ENCODE assay signal across 27 cellular contexts in the genomic region with DNA sequence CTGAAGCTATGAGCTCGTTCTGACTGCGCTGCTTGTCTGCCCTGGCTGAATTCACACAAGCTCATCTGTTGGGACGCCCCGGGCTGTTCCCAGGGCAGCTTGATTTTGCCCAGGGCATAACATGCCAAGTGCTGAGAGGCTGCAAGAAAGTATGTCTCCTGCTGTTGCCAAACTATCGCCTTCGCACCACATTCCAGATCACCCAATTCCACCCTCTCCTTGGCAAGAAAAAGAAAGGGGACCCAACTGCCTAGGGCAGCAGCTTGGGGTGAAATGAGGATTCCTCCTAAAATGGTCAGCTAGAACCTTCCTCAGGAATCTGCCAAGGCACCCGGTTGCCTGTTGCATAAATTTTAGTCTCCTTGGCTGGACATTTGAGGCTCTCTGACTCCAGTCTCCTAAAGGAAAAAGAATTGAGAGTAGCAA. TPM values are rescaled to one million over a fixed set of nuclear protein-coding genes. Genes with fewer than 3 reads are reported as not detected.
DNase-seq lines count a peak whose midpoint lies in the region; ATAC-seq and TF ChIP-seq lines count a peak whose summit lies in the region.
"Had no signal": no experiment of that assay in that cellular context is flagged by ENCODE, and none has a peak within 500 bp of the region (broad histone marks: within the 10 kb centered on the region; RNA-seq: fewer than 3 reads in every experiment).

No MANE protein-coding gene starts in this region.

- H3K4me2 ChIP-seq in GM23248 (ENCODE audit: unreplicated experiment): no peak overlapping the region
- H3K4me2 ChIP-seq: smooth muscle cell had no signal

- peak; percentile 6 for ATAC-seq in omental fat pad (ENCODE audit: low FRiP score)
- ATAC-seq: left colon, WTC11 had no signal

- H3K9ac ChIP-seq in GM23248: no peak overlapping the region

- H3K9me2 ChIP-seq in GM23248 (ENCODE audit: insufficient read depth): no peaks in the 10 kb centered on the region

- H3K9me3 ChIP-seq in GM23248 (ENCODE audit: low read depth) (no peaks in the 10 kb centered on the region), tibial artery (no peaks in the 10 kb centered on the region)
- H3K9me3 ChIP-seq: adrenal gland, Peyer's patch, SJCRH30, suprapubic skin had no signal

- H3K27ac ChIP-seq in GM23248: no peak overlapping the region
- peak overlapping the region; percentile 77 to 85 for H3K27ac ChIP-seq in tibial artery
- H3K27ac ChIP-seq: SJCRH30, suprapubic skin had no signal

- no peaks in the 10 kb centered on the region for H3K79me2 ChIP-seq in GM23248 (ENCODE audit: insufficient read depth)

- peaks cover 24% of the 10 kb centered on the region for H3K4me1 ChIP-seq in GM23248 (ENCODE audit: insufficient read depth)
- H3K4me1 ChIP-seq in tibial artery: peaks cover 0 to 80% (median 69%) of the 10 kb centered on the region in 4 donors

- WGBS in GM23248 (ENCODE audit: low coverage in 1 of 2, low lambda C conversion rate in 2 of 2, missing lambda C conversion rate in 2 of 2), 2 experiments: 48 to 56% methylated on average over 7 of the region's 7 CpGs

- H3K36me3 ChIP-seq in GM23248 (ENCODE audit: low read depth) (no peaks in the 10 kb centered on the region), tibial artery (no peaks in the 10 kb centered on the region)
- H3K36me3 ChIP-seq: adrenal gland, Peyer's patch, SJCRH30, suprapubic skin had no signal

- TF ChIP-seq CTCF in omental fat pad (IDR thresholded peaks at IDR 0.05): no peak
- TF ChIP-seq CTCF in tibial artery (IDR thresholded peaks at IDR 0.05): no peak

- peaks cover 8% of the 10 kb centered on the region for H3F3A ChIP-seq in GM23248 (ENCODE audit: insufficient read depth)

- H2AFZ ChIP-seq in GM23248: no peak overlapping the region

- H3K27me3 ChIP-seq in GM23248 (replicated peaks; ENCODE audit: insufficient read depth) (no peaks in the 10 kb centered on the region), tibial artery (no peaks in the 10 kb centered on the region)
- H3K27me3 ChIP-seq: adrenal gland, Peyer's patch, SJCRH30, suprapubic skin had no signal

- in situ Hi-C loops in GM23248 (cut with MboI): no loop called here

- intact Hi-C loops in tibial artery (cut with DNase I; ENCODE audit: low total_unique reads): no loop called here

- no peaks in the 10 kb centered on the region for H4K20me1 ChIP-seq in GM23248 (ENCODE audit: insufficient read depth)

- H3K4me3 ChIP-seq in GM23248 (no peak overlapping the region), tibial artery (peak overlapping the region in 1 of 2 donors; percentile 18)
- H3K4me3 ChIP-seq: adrenal gland, Peyer's patch, SJCRH30, smooth muscle cell, suprapubic skin had no signal

- DNase-seq in GM23248 (peak; percentile 28), fibroblast of gingiva (ENCODE audit: low read depth) (peak; percentile 81), omental fat pad (ENCODE audit: low spot score) (no peak), tibial artery (peak; percentile 44 to 85), retina (no peak), superior temporal gyrus (ENCODE audit: extremely low spot score) (no peak), putamen (ENCODE audit: low spot score) (no peak)
- no peak for DNase-seq in stimulated activated naive CD4-positive, alpha-beta T cell (lab: John Stamatoyannopoulos, UW)
- DNase-seq: activated CD4-positive, alpha-beta T cell treated with anti-CD3 and anti-CD28 coated beads, Interleukin-2, amount 50 U/mL, for 1 hour; activated naive CD4-positive, alpha-beta T cell treated with anti-CD3 and anti-CD28 coated beads for 36 hours; DMS153; effector CD4-positive, alpha-beta T cell; H7; left colon; NCI-H1092 treated with DMSO at 0.1 percent for 48 hours; NCI-H1930; NCI-H2227 treated with DMSO at 0.1 percent for 48 hours; NCI-H748 treated with DMSO at 0.1 percent for 48 hours; Peyer's patch; SJCRH30; stimulated activated CD4-positive, alpha-beta T cell treated with anti-CD3 and anti-CD28 coated beads, Interleukin-2, amount 100 ng/mL, for 24 hours had no signal

RNA-seq across cellular contexts. Expression of gene COL15A1, which starts 21.2 kb away (rescaled TPM):
- 16.8 and 17.8 TPM in 2 replicates for total RNA-seq in GM23248 (2014; rRNA removed; shearing (Covaris generic))
- 8.8 and 9.7 TPM in 2 replicates for polyA plus RNA-seq in GM23248 (2016; fragmentation: Nextera tagmentation; extraction: Ambion mirVana)
- 10 to 100 TPM; 20.7 to 98.5 (median 55.0) TPM for total RNA-seq in omental fat pad
- total RNA-seq: G401, H7, progenitor cell of endocrine pancreas had no signal

Comparison
In these comparisons a context has a peak if more than half of its experiments do, and no peak if none do; other contexts are left out.
1. DNase-seq: peak in GM23248 (single experiment), fibroblast of gingiva (single experiment) and tibial artery (2 of 2); none in omental fat pad (single experiment), retina (single experiment), superior temporal gyrus (single experiment), stimulated activated naive CD4-positive, alpha-beta T cell (0 of 6) and putamen (single experiment).